Comparison of ENCODE assay signal across 19 cellular contexts in genomic region chr6:110781522-110782200, GRCh38. TPM values are rescaled to one million over a fixed set of nuclear protein-coding genes. Genes with fewer than 3 reads are reported as not detected.
DNase-seq lines count a peak whose midpoint lies in the region; ATAC-seq and TF ChIP-seq lines count a peak whose summit lies in the region.
"Had no signal": no experiment of that assay in that cellular context is flagged by ENCODE, and none has a peak within 500 bp of the region (broad histone marks: within the 10 kb centered on the region; RNA-seq: fewer than 3 reads in every experiment).

No MANE protein-coding gene starts in this region.

- TF ChIP-seq POLR2A in breast epithelium (IDR thresholded peaks at IDR 0.05): no peak

- H3K9me3 ChIP-seq in mammary epithelial cell (replicated peaks; ENCODE audit: insufficient read depth, low read length) (no peaks in the 10 kb centered on the region), breast epithelium (no peaks in the 10 kb centered on the region)
- H3K9me3 ChIP-seq: psoas muscle, SJSA1, uterus had no signal

- H3K9ac ChIP-seq in mammary epithelial cell (ENCODE audit: insufficient read depth, low read length): no peak overlapping the region

- H3K4me1 ChIP-seq in mammary epithelial cell (ENCODE audit: insufficient read depth, low read length) (peaks cover 5% of the 10 kb centered on the region), breast epithelium (no peaks in the 10 kb centered on the region), foreskin keratinocyte (no peaks in the 10 kb centered on the region), urinary bladder (ENCODE audit: insufficient read depth) (no peaks in the 10 kb centered on the region)
- H3K4me1 ChIP-seq: SJSA1, uterus had no signal

- in situ Hi-C loops in mammary epithelial cell (cut with MboI; ENCODE audit: low sequenced_read_pairs in 2 of 2): no loop called here

- no peaks in the 10 kb centered on the region for H3K36me3 ChIP-seq in mammary epithelial cell (ENCODE audit: insufficient read depth, low read length)
- H3K36me3 ChIP-seq in breast epithelium: no peaks in the 10 kb centered on the region
- no peaks in the 10 kb centered on the region for H3K36me3 ChIP-seq in urinary bladder (ENCODE audit: insufficient read depth)
- H3K36me3 ChIP-seq: SJSA1, uterus had no signal

- CTCF ChIA-PET in mammary epithelial cell (lab: Charles Lee; ENCODE audit: low non-redundant PET): no interaction called here
- CTCF ChIA-PET in RWPE1 (lab: Yijun Ruan, JAX): no interaction called here

- H4K20me1 ChIP-seq in mammary epithelial cell (ENCODE audit: insufficient read depth, low read length): no peaks in the 10 kb centered on the region

- TF ChIP-seq CTCF in mammary epithelial cell (conservative IDR thresholded peaks at IDR 0.05 in 1 of 2, IDR thresholded peaks at IDR 0.05 in 1 of 2; ENCODE audit: extremely low read depth in 1 of 2, insufficient read depth in 1 of 2, low read depth in 1 of 2, low read length in 2 of 2) (no peak), breast epithelium (IDR thresholded peaks at IDR 0.05) (no peak), RWPE1 (conservative IDR thresholded peaks at IDR 0.05; ENCODE audit: low read depth) (no peak), foreskin keratinocyte (conservative IDR thresholded peaks at IDR 0.05) (no peak)

- no peak overlapping the region for H3K4me2 ChIP-seq in mammary epithelial cell (ENCODE audit: insufficient read depth, low read depth, low read length)
- H3K4me2 ChIP-seq: smooth muscle cell had no signal

- H3K27ac ChIP-seq in mammary epithelial cell (ENCODE audit: insufficient read depth, low read depth, low read length) (no peak overlapping the region), breast epithelium (no peak overlapping the region), RWPE1 (peak overlapping the region; percentile 57), foreskin keratinocyte (no peak overlapping the region), urinary bladder (ENCODE audit: low read depth) (peak overlapping the region; percentile 10)
- H3K27ac ChIP-seq: psoas muscle, SJSA1, uterus had no signal

- no TSS peak for BruUV-seq in mammary epithelial cell (replicated peaks; lab: Mats Ljungman, UMichigan)

- no peaks in the 10 kb centered on the region for H3K27me3 ChIP-seq in mammary epithelial cell (ENCODE audit: insufficient read depth, low read length)
- no peaks in the 10 kb centered on the region for H3K27me3 ChIP-seq in breast epithelium
- H3K27me3 ChIP-seq in foreskin keratinocyte: no peaks in the 10 kb centered on the region
- H3K27me3 ChIP-seq: SJSA1, uterus had no signal

- POLR2A ChIA-PET in RWPE1 (lab: Yijun Ruan, JAX; ENCODE audit: low non-redundant PET): no interaction called here

- no peak overlapping the region for H3K4me3 ChIP-seq in mammary epithelial cell (replicated peaks in 1 of 3; ENCODE audit: insufficient read depth in 1 of 3, low read depth in 2 of 3, low read length in 3 of 3)
- H3K4me3 ChIP-seq in breast epithelium: no peak overlapping the region
- no peak overlapping the region for H3K4me3 ChIP-seq in urinary bladder (ENCODE audit: low read depth, low read length)
- H3K4me3 ChIP-seq: psoas muscle, SJSA1, smooth muscle cell, uterus had no signal

- ATAC-seq in foreskin keratinocyte: no peak
- ATAC-seq in GM21723 (IDR thresholded peaks at IDR 0.05; ENCODE audit: unreplicated experiment): no peak
- ATAC-seq: HCT116, psoas muscle had no signal

- H3K79me2 ChIP-seq in mammary epithelial cell (ENCODE audit: insufficient read depth, low read length): peaks cover 6% of the 10 kb centered on the region

- intact Hi-C loops in mammary epithelial cell (cut with micrococcal nuclease) (no loop called here), breast epithelium (cut with DNase I; ENCODE audit: low total_unique reads) (loop anchor here (2.0 kb wide), 1 partner anchor 71 kb away; no protein-coding TSS in a partner anchor)

- WGBS in mammary epithelial cell (ENCODE audit: low coverage, missing lambda C conversion rate): 40% methylated on average over 5 of the region's 7 CpGs
- 72% methylated on average over 7 of the region's 7 CpGs for WGBS in urinary bladder

- H2AFZ ChIP-seq in mammary epithelial cell (ENCODE audit: low read depth, low read length): no peak overlapping the region

- peak; percentile 23 for DNase-seq in mammary epithelial cell
- DNase-seq in breast epithelium (ENCODE audit: low spot score in 2 of 2): no peak
- DNase-seq in RWPE1 (ENCODE audit: low spot score): no peak
- DNase-seq in foreskin keratinocyte: peak; percentile 5 to 27
- no peak for DNase-seq in OCI-M2 (lab: John Stamatoyannopoulos, UW; ENCODE audit: unreplicated experiment)
- DNase-seq in AML-193 (lab: John Stamatoyannopoulos, UW): no peak
- DNase-seq: ACHN; activated naive CD4-positive, alpha-beta T cell treated with anti-CD3 and anti-CD28 coated beads, Interleukin-2, amount 10 ng/mL, durations not matched to agents 7 days and 5 days; amniotic stem cell; KBM-7; NCI-H524; psoas muscle; stimulated activated CD4-positive, alpha-beta T cell treated with anti-CD3 and anti-CD28 coated beads, Interleukin-2, amount 100 ng/mL, for 24 hours; uterus had no signal

- dilution Hi-C loops in mammary epithelial cell (cut with HindIII; ENCODE audit: low sequenced_read_pairs): no loop called here

RNA-seq across cellular contexts. Expression of gene CDK19, which starts 33.6 kb away (rescaled TPM):
- total RNA-seq in mammary epithelial cell (1 to 10 TPM; 8.7 to 8.8 TPM), breast epithelium (10 to 100 TPM; 14.1 to 17.9 (median 17.9) TPM), foreskin keratinocyte (5.1 and 5.9 TPM in 2 replicates), urinary bladder (32.9 TPM)
- polyA plus RNA-seq in mammary epithelial cell (5.3 TPM), foreskin keratinocyte (1.6 and 1.9 TPM in 2 replicates), urinary bladder (14.0 TPM)
- 12.6 TPM for polyA minus RNA-seq in mammary epithelial cell

Comparison
In these comparisons a context has a peak if more than half of its experiments do, and no peak if none do; other contexts are left out.
1. DNase-seq: peak in mammary epithelial cell (single experiment) and foreskin keratinocyte (2 of 2); none in breast epithelium (0 of 2), RWPE1 (single experiment), OCI-M2 (single experiment) and AML-193 (0 of 2).
2. H3K27ac ChIP-seq: peak in RWPE1 (single experiment) and urinary bladder (single experiment); none in mammary epithelial cell (single experiment), breast epithelium (0 of 2) and foreskin keratinocyte (single experiment).